Comparison of ENCODE assay signal across 22 cellular contexts in genomic region chr11:111886844-111887243, GRCh38. TPM values are rescaled to one million over a fixed set of nuclear protein-coding genes. Genes with fewer than 3 reads are reported as not detected.
"Had no signal": no experiment of that assay in that cellular context is flagged by ENCODE, and none has a peak within 500 bp of the region (broad histone marks: within the 10 kb centered on the region; RNA-seq: fewer than 3 reads in every experiment).

No MANE protein-coding gene starts in this region.

- DNase-seq: cerebellar nuclear complex; effector memory CD8-positive, alpha-beta T cell; foreskin melanocyte; head of caudate nucleus; left colon; mammary epithelial cell; naive thymus-derived CD4-positive, alpha-beta T cell; posterior cingulate gyrus; sigmoid colon; small intestine; stimulated activated CD4-positive, alpha-beta T cell treated with anti-CD3 and anti-CD28 coated beads, Interleukin-12 subunit alpha, Interleukin-12 subunit beta, amount 100 ng/mL, for 4 hours; stimulated activated naive CD4-positive, alpha-beta T cell treated with Interleukin-2 at 50 U/mL for 16 hours; trophoblast cell; uterus had no signal

- H3K36me3 ChIP-seq: uterus had no signal

- FAIRE-seq: colon, small intestine had no signal

- H3K4me1 ChIP-seq: esophagus muscularis mucosa, sigmoid colon, uterus had no signal

- H3K4me2 ChIP-seq: hepatocyte had no signal

- H3K4me3 ChIP-seq: esophagus muscularis mucosa, hepatocyte, sigmoid colon, uterus had no signal

- H3K9me3 ChIP-seq: esophagus muscularis mucosa, sigmoid colon, uterus had no signal

- ATAC-seq: effector memory CD8-positive, alpha-beta T cell; left colon; naive thymus-derived CD4-positive, alpha-beta T cell had no signal

- H3K27me3 ChIP-seq: esophagus muscularis mucosa, hepatocyte, sigmoid colon, uterus had no signal

- H3K27ac ChIP-seq: epithelial cell of prostate, esophagus muscularis mucosa, hepatocyte, sigmoid colon, uterus had no signal

- H3K79me2 ChIP-seq: hepatocyte had no signal

- H2AFZ ChIP-seq: hepatocyte had no signal

RNA-seq across cellular contexts. Expression of gene CRYAB, which starts 24.7 kb away (rescaled TPM):
- total RNA-seq: mononuclear cell; naive thymus-derived CD4-positive, alpha-beta T cell had no signal
- polyA plus RNA-seq: naive thymus-derived CD4-positive, alpha-beta T cell; neural cell had no signal

RNA-seq across cellular contexts. Expression of gene HSPB2, which starts 25.7 kb away (rescaled TPM):
- total RNA-seq: hepatocyte; mononuclear cell; naive thymus-derived CD4-positive, alpha-beta T cell; osteocyte; pulmonary artery endothelial cell had no signal
- polyA plus RNA-seq: naive thymus-derived CD4-positive, alpha-beta T cell; neural cell had no signal
